In the genomic region with DNA sequence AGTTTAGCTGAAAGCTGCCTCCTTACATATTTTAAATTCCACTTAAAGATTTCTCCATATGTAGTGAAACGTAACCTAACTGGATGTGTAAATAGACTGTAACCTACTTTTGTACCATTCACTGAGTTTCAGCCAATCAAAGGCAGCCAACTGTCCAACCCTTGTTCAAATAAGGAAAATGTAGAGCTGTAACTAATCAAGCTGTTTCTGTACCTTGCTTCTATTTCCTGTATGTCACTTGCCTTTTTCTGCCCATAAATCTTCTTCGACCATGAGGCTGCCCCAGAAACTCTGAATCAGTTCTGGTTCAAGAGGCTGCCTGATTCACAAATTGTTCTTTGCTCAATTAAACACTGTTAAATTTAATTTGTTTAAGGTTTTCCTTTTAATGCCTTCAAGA, we compare ENCODE assay signal across 16 cellular contexts. TPM values are rescaled to one million over a fixed set of nuclear protein-coding genes. Genes with fewer than 3 reads are reported as not detected.
DNase-seq lines count a peak whose midpoint lies in the region; ATAC-seq and TF ChIP-seq lines count a peak whose summit lies in the region.
"Had no signal": no experiment of that assay in that cellular context is flagged by ENCODE, and none has a peak within 500 bp of the region (broad histone marks: within the 10 kb centered on the region; RNA-seq: fewer than 3 reads in every experiment).

No MANE protein-coding gene starts in this region.

- intact Hi-C loops in natural killer cell (cut with micrococcal nuclease): no loop called here

- POLR2A ChIA-PET in CD8-positive, alpha-beta memory T cell (lab: Charles Lee): no interaction called here

- peaks cover 68% of the 10 kb centered on the region for H3K4me1 ChIP-seq in mucosa of stomach (ENCODE audit: control insufficient read depth, insufficient read depth, low read length)
- H3K4me1 ChIP-seq in CD8-positive, alpha-beta memory T cell (ENCODE audit: insufficient read depth, low read length): peaks cover 2% of the 10 kb centered on the region

- ATAC-seq in left lobe of liver (no peak), natural killer cell (no peak)
- ATAC-seq: activated T-cell treated with anti-CD3 and anti-CD28 coated beads, Interleukin-2, amount 50 U/mL, for 4 hours; T-helper 17 cell had no signal

- peaks cover 55% of the 10 kb centered on the region for H3K4me1 Mint-ChIP-seq in brain
- peaks cover 0 to 3% (median 0%) of the 10 kb centered on the region in 3 donors for H3K4me1 Mint-ChIP-seq in CD8-positive, alpha-beta memory T cell
- no peaks in the 10 kb centered on the region for H3K4me1 Mint-ChIP-seq in natural killer cell

- no peaks in the 10 kb centered on the region for H3K36me3 ChIP-seq in mucosa of stomach (ENCODE audit: control insufficient read depth, insufficient read depth, low read length)
- H3K36me3 ChIP-seq in CD8-positive, alpha-beta memory T cell (ENCODE audit: insufficient read depth, low read length): no peaks in the 10 kb centered on the region
- H3K36me3 ChIP-seq: tibial artery had no signal

- H3K9ac ChIP-seq in mucosa of stomach (ENCODE audit: low read length): peak overlapping the region; percentile 40

- H3K36me3 Mint-ChIP-seq in brain (no peaks in the 10 kb centered on the region), natural killer cell (no peaks in the 10 kb centered on the region)
- H3K36me3 Mint-ChIP-seq in CD8-positive, alpha-beta memory T cell: no peaks in the 10 kb centered on the region

- H3K4me3 Mint-ChIP-seq in brain (peak overlapping the region in 2 of 5 experiments; percentile 0 to 15), natural killer cell (no peak overlapping the region)
- no peak overlapping the region for H3K4me3 Mint-ChIP-seq in CD8-positive, alpha-beta memory T cell
- H3K4me3 Mint-ChIP-seq: activated T-cell treated with anti-CD3 and anti-CD28 coated beads, Interleukin-2, amount 50 U/mL, for 4 hours; T-helper 17 cell had no signal

- H3K9me3 Mint-ChIP-seq in brain: peaks cover 0 to 2% (median 0%) of the 10 kb centered on the region in 5 experiments
- H3K9me3 Mint-ChIP-seq in CD8-positive, alpha-beta memory T cell: no peaks in the 10 kb centered on the region
- H3K9me3 Mint-ChIP-seq in natural killer cell: no peaks in the 10 kb centered on the region
- H3K9me3 Mint-ChIP-seq: activated T-cell treated with anti-CD3 and anti-CD28 coated beads, Interleukin-2, amount 50 U/mL, for 4 hours had no signal

- peak; percentile 64 for DNase-seq in DMS153 (lab: John Stamatoyannopoulos, UW)
- DNase-seq in NCI-H1417 treated with DMSO at 0.1 percent for 48 hours (lab: John Stamatoyannopoulos, UW): peak; percentile 14
- DNase-seq in CD8-positive, alpha-beta memory T cell: no peak
- DNase-seq in left lobe of liver (ENCODE audit: low spot score): no peak
- DNase-seq in GM13976 (ENCODE audit: low spot score): no peak
- no peak for DNase-seq in natural killer cell
- DNase-seq: activated CD4-positive, alpha-beta T cell treated with anti-CD3 and anti-CD28 coated beads for 4 hours; activated T-cell treated with anti-CD3 and anti-CD28 coated beads, Interleukin-2, amount 50 U/mL, for 4 hours; DMS79 treated with DMSO at 0.1 percent for 48 hours; NCI-H1436; NCI-H510A treated with DMSO at 0.1 percent for 48 hours; T-helper 17 cell; tibial artery had no signal

- peak overlapping the region; percentile 12 for H3K4me3 ChIP-seq in mucosa of stomach (ENCODE audit: low read length)
- H3K4me3 ChIP-seq in CD8-positive, alpha-beta memory T cell (ENCODE audit: low read length): no peak overlapping the region
- H3K4me3 ChIP-seq: tibial artery had no signal

- no peaks in the 10 kb centered on the region for H3K9me3 ChIP-seq in mucosa of stomach (ENCODE audit: control insufficient read depth, low read length)
- no peaks in the 10 kb centered on the region for H3K9me3 ChIP-seq in CD8-positive, alpha-beta memory T cell (ENCODE audit: low read length)
- H3K9me3 ChIP-seq: tibial artery had no signal

- CTCF ChIA-PET in CD8-positive, alpha-beta memory T cell (lab: Charles Lee): interaction anchor here (0.7 to 2.4 kb wide), 4 partner anchors 10 to 82 kb away, joined by 3 to 10 read pairs (median 4); a partner anchor contains a TSS

- no peaks in the 10 kb centered on the region for H3K27me3 ChIP-seq in mucosa of stomach (ENCODE audit: control insufficient read depth, insufficient read depth, low read length)
- H3K27me3 ChIP-seq in CD8-positive, alpha-beta memory T cell (ENCODE audit: insufficient read depth, low read length, poor library complexity, severe bottlenecking): peaks cover 4% of the 10 kb centered on the region
- H3K27me3 ChIP-seq: tibial artery had no signal

- H3K27ac ChIP-seq in CD8-positive, alpha-beta memory T cell (ENCODE audit: low read depth, low read length): no peak overlapping the region

- H3K27ac Mint-ChIP-seq in brain (peak overlapping the region in 3 of 5 experiments; percentile 22 to 51 (median 35)), natural killer cell (no peak overlapping the region)
- no peak overlapping the region for H3K27ac Mint-ChIP-seq in CD8-positive, alpha-beta memory T cell
- H3K27ac Mint-ChIP-seq: T-helper 17 cell had no signal

- in situ Hi-C loops in GM13976 (cut with MboI; ENCODE audit: low sequenced_read_pairs, unreplicated experiment): no loop called here

- TF ChIP-seq CTCF in brain (conservative IDR thresholded peaks at IDR 0.05): no peak
- TF ChIP-seq CTCF in GM13976 (IDR thresholded peaks at IDR 0.05; ENCODE audit: borderline replicate concordance, control extremely low read depth, extremely low read depth, insufficient read depth, missing control alignments): no peak
- TF ChIP-seq CTCF in natural killer cell (IDR thresholded peaks at IDR 0.05): no peak

- peaks cover 25% of the 10 kb centered on the region for H3K27me3 Mint-ChIP-seq in brain
- peaks cover 12 to 64% of the 10 kb centered on the region in 2 donors for H3K27me3 Mint-ChIP-seq in CD8-positive, alpha-beta memory T cell
- peaks cover 22 to 26% of the 10 kb centered on the region in 2 donors for H3K27me3 Mint-ChIP-seq in natural killer cell (ENCODE audit: low read depth in 2 of 2)

RNA-seq across cellular contexts. Expression of a gene that starts 6.3 kb away (rescaled TPM):
- 7.0 TPM for polyA plus RNA-seq in brain (ENCODE audit: insufficient read depth, low read depth, low replicate concordance)
- total RNA-seq in CD8-positive, alpha-beta memory T cell: 1 to 10 TPM; 1.4 to 2.5 TPM
- 0.51 TPM for polyA plus RNA-seq in CD8-positive, alpha-beta memory T cell
- total RNA-seq in left lobe of liver (6.7 TPM), natural killer cell (1 to 10 TPM in 2 of 3 donors, under 1 TPM in 1; 0.42 to 1.2 (median 1.0) TPM)

RNA-seq across cellular contexts. Expression of a gene that starts 58.1 kb away (rescaled TPM):
- polyA plus RNA-seq in brain (ENCODE audit: insufficient read depth, low read depth, low replicate concordance): not detected
- under 1 TPM; 0.16 to 0.22 TPM for total RNA-seq in CD8-positive, alpha-beta memory T cell
- polyA plus RNA-seq in CD8-positive, alpha-beta memory T cell: not detected
- total RNA-seq in left lobe of liver: not detected
- total RNA-seq in natural killer cell: not detected
- total RNA-seq: activated T-cell treated with anti-CD3 and anti-CD28 coated beads, Interleukin-2, amount 50 U/mL, for 4 hours; pulmonary artery endothelial cell had no signal

Comparison
In these comparisons a context has a peak if more than half of its experiments do, and no peak if none do; other contexts are left out.
1. DNase-seq: peak in DMS153 (single experiment) and NCI-H1417 treated with DMSO at 0.1 percent for 48 hours (single experiment); none in CD8-positive, alpha-beta memory T cell (0 of 5), left lobe of liver (single experiment), GM13976 (single experiment) and natural killer cell (single experiment).
2. H3K27ac Mint-ChIP-seq: peak in brain (3 of 5); none in CD8-positive, alpha-beta memory T cell (0 of 8) and natural killer cell (0 of 2).